In the genomic region with DNA sequence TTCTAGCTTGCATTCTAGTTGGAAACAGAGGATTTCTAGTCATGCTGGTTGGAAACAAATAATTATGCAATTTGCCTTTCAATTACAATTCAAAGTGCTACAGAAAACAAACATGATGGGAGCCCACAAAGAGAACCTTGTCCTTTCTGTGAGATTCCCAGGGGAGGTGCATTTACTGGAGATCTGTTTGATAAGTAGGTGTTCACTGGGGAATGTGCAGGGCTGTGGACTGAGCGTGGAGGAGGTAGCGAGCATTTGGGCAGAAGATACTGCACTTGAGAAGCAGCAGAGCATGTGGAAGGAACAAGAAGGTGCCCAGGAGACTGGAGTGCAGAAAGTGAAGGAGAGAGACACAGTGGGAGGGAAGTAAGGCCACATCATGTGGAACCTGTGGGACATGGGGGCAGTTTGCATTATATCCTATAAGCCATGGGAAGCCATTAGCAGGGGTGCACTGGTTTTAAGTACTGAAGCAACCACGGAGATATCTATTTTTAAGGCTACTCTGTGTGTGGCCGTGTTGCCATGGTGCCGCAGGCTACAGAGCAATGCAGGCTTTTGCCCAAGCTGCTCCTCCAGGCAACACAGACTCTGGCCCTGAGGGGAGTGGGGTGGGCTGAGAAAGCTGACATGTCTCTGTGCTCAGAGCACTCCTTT, we compare ENCODE assay signal across 1 cellular context.
TF ChIP-seq lines count a peak whose summit lies in the region.

No MANE protein-coding gene starts in this region.

TF ChIP-seq in HepG2, 621 proteins besides CTCF, POLR2A, EP300 and RAD21 (continued from another document and continues in another):
- TF ChIP-seq ZNF44 (CRISPR knock-in tag; IDR thresholded peaks at IDR 0.05) (peak; percentile 48; the same call in 1 of the 2 replicates), SMARCE1 (IDR thresholded peaks at IDR 0.05; ENCODE audit: borderline replicate concordance) (no peak), PLRG1 (conservative IDR thresholded peaks at IDR 0.05) (no peak), ZNF577 (CRISPR knock-in tag; IDR thresholded peaks at IDR 0.05; ENCODE audit: borderline replicate concordance, low read depth) (no peak), ADNP (CRISPR knock-in tag; IDR thresholded peaks at IDR 0.05) (no peak), ATAD3A (CRISPR knock-in tag; IDR thresholded peaks at IDR 0.05) (no peak), MXI1 (IDR thresholded peaks at IDR 0.05; ENCODE audit: borderline replicate concordance, low read depth, low read length) (no peak), ZNF777 (CRISPR knock-in tag; IDR thresholded peaks at IDR 0.05) (no peak), ATF1 (CRISPR knock-in tag; IDR thresholded peaks at IDR 0.05) (no peak), MYC (CRISPR knock-in tag; IDR thresholded peaks at IDR 0.05; ENCODE audit: borderline replicate concordance) (no peak; the same call in 1 of the 2 replicates), ZNF768 (CRISPR knock-in tag; IDR thresholded peaks at IDR 0.05) (0 out of 2 replicates have a peak, but pooled peaks have one; percentile 52), ZNF496 (CRISPR knock-in tag; IDR thresholded peaks at IDR 0.05; ENCODE audit: insufficient replicate concordance) (no peak), NFYB (CRISPR knock-in tag; IDR thresholded peaks at IDR 0.05) (no peak), ZNF782 (CRISPR knock-in tag; IDR thresholded peaks at IDR 0.05; ENCODE audit: borderline replicate concordance) (no peak; the same call in 1 of the 2 replicates), ZNF720 (CRISPR knock-in tag; IDR thresholded peaks at IDR 0.05) (no peak), ZC3H4 (CRISPR knock-in tag; IDR thresholded peaks at IDR 0.05; ENCODE audit: borderline replicate concordance) (no peak), CHCHD3 (CRISPR knock-in tag; IDR thresholded peaks at IDR 0.05) (no peak), ZNF441 (CRISPR knock-in tag; IDR thresholded peaks at IDR 0.05; ENCODE audit: borderline replicate concordance) (no peak), IRX3 (CRISPR knock-in tag; IDR thresholded peaks at IDR 0.05; ENCODE audit: borderline replicate concordance, low read depth) (no peak), TP53 (CRISPR knock-in tag; conservative IDR thresholded peaks at IDR 0.05) (no peak), SMAD3 (CRISPR knock-in tag; IDR thresholded peaks at IDR 0.05) (no peak), ZNF75D (CRISPR knock-in tag; IDR thresholded peaks at IDR 0.05; ENCODE audit: borderline replicate concordance) (no peak), EED (CRISPR knock-in tag; IDR thresholded peaks at IDR 0.05) (peak; percentile 83; the same call in 1 of the 2 replicates), ZNF781 (CRISPR knock-in tag; IDR thresholded peaks at IDR 0.05; ENCODE audit: borderline replicate concordance, not compliant biosample characterization) (no peak), NCOA1 (CRISPR knock-in tag; IDR thresholded peaks at IDR 0.05) (0 out of 2 replicates have a peak, but pooled peaks have one; percentile 65), ZBTB7A (CRISPR knock-in tag; IDR thresholded peaks at IDR 0.05) (no peak; the same call in 1 of the 2 replicates)
- TF ChIP-seq, protein P1, sequence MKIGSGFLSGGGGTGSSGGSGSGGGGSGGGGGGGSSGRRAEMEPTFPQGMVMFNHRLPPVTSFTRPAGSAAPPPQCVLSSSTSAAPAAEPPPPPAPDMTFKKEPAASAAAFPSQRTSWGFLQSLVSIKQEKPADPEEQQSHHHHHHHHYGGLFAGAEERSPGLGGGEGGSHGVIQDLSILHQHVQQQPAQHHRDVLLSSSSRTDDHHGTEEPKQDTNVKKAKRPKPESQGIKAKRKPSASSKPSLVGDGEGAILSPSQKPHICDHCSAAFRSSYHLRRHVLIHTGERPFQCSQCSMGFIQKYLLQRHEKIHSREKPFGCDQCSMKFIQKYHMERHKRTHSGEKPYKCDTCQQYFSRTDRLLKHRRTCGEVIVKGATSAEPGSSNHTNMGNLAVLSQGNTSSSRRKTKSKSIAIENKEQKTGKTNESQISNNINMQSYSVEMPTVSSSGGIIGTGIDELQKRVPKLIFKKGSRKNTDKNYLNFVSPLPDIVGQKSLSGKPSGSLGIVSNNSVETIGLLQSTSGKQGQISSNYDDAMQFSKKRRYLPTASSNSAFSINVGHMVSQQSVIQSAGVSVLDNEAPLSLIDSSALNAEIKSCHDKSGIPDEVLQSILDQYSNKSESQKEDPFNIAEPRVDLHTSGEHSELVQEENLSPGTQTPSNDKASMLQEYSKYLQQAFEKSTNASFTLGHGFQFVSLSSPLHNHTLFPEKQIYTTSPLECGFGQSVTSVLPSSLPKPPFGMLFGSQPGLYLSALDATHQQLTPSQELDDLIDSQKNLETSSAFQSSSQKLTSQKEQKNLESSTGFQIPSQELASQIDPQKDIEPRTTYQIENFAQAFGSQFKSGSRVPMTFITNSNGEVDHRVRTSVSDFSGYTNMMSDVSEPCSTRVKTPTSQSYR (CRISPR knock-in tag; IDR thresholded peaks at IDR 0.05; ENCODE audit: borderline replicate concordance): no peak
- TF ChIP-seq, protein P2, sequence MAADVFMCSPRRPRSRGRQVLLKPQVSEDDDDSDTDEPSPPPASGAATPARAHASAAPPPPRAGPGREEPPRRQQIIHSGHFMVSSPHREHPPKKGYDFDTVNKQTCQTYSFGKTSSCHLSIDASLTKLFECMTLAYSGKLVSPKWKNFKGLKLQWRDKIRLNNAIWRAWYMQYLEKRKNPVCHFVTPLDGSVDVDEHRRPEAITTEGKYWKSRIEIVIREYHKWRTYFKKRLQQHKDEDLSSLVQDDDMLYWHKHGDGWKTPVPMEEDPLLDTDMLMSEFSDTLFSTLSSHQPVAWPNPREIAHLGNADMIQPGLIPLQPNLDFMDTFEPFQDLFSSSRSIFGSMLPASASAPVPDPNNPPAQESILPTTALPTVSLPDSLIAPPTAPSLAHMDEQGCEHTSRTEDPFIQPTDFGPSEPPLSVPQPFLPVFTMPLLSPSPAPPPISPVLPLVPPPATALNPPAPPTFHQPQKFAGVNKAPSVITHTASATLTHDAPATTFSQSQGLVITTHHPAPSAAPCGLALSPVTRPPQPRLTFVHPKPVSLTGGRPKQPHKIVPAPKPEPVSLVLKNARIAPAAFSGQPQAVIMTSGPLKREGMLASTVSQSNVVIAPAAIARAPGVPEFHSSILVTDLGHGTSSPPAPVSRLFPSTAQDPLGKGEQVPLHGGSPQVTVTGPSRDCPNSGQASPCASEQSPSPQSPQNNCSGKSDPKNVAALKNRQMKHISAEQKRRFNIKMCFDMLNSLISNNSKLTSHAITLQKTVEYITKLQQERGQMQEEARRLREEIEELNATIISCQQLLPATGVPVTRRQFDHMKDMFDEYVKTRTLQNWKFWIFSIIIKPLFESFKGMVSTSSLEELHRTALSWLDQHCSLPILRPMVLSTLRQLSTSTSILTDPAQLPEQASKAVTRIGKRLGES (CRISPR knock-in tag; IDR thresholded peaks at IDR 0.05; ENCODE audit: borderline replicate concordance): no peak
- TF ChIP-seq, protein P3, sequence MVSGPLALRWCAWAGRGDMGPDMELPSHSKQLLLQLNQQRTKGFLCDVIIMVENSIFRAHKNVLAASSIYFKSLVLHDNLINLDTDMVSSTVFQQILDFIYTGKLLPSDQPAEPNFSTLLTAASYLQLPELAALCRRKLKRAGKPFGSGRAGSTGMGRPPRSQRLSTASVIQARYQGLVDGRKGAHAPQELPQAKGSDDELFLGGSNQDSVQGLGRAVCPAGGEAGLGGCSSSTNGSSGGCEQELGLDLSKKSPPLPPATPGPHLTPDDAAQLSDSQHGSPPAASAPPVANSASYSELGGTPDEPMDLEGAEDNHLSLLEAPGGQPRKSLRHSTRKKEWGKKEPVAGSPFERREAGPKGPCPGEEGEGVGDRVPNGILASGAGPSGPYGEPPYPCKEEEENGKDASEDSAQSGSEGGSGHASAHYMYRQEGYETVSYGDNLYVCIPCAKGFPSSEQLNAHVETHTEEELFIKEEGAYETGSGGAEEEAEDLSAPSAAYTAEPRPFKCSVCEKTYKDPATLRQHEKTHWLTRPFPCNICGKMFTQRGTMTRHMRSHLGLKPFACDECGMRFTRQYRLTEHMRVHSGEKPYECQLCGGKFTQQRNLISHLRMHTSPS (CRISPR knock-in tag; IDR thresholded peaks at IDR 0.05; ENCODE audit: low read depth): no peak
- TF ChIP-seq, protein P4, sequence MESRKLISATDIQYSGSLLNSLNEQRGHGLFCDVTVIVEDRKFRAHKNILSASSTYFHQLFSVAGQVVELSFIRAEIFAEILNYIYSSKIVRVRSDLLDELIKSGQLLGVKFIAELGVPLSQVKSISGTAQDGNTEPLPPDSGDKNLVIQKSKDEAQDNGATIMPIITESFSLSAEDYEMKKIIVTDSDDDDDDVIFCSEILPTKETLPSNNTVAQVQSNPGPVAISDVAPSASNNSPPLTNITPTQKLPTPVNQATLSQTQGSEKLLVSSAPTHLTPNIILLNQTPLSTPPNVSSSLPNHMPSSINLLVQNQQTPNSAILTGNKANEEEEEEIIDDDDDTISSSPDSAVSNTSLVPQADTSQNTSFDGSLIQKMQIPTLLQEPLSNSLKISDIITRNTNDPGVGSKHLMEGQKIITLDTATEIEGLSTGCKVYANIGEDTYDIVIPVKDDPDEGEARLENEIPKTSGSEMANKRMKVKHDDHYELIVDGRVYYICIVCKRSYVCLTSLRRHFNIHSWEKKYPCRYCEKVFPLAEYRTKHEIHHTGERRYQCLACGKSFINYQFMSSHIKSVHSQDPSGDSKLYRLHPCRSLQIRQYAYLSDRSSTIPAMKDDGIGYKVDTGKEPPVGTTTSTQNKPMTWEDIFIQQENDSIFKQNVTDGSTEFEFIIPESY (CRISPR knock-in tag; IDR thresholded peaks at IDR 0.05): 0 out of 2 replicates have a peak, but pooled peaks have one; percentile 17
- TF ChIP-seq, protein P5, sequence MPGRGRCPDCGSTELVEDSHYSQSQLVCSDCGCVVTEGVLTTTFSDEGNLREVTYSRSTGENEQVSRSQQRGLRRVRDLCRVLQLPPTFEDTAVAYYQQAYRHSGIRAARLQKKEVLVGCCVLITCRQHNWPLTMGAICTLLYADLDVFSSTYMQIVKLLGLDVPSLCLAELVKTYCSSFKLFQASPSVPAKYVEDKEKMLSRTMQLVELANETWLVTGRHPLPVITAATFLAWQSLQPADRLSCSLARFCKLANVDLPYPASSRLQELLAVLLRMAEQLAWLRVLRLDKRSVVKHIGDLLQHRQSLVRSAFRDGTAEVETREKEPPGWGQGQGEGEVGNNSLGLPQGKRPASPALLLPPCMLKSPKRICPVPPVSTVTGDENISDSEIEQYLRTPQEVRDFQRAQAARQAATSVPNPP (CRISPR knock-in tag; IDR thresholded peaks at IDR 0.05): no peak
- TF ChIP-seq, protein P6, sequence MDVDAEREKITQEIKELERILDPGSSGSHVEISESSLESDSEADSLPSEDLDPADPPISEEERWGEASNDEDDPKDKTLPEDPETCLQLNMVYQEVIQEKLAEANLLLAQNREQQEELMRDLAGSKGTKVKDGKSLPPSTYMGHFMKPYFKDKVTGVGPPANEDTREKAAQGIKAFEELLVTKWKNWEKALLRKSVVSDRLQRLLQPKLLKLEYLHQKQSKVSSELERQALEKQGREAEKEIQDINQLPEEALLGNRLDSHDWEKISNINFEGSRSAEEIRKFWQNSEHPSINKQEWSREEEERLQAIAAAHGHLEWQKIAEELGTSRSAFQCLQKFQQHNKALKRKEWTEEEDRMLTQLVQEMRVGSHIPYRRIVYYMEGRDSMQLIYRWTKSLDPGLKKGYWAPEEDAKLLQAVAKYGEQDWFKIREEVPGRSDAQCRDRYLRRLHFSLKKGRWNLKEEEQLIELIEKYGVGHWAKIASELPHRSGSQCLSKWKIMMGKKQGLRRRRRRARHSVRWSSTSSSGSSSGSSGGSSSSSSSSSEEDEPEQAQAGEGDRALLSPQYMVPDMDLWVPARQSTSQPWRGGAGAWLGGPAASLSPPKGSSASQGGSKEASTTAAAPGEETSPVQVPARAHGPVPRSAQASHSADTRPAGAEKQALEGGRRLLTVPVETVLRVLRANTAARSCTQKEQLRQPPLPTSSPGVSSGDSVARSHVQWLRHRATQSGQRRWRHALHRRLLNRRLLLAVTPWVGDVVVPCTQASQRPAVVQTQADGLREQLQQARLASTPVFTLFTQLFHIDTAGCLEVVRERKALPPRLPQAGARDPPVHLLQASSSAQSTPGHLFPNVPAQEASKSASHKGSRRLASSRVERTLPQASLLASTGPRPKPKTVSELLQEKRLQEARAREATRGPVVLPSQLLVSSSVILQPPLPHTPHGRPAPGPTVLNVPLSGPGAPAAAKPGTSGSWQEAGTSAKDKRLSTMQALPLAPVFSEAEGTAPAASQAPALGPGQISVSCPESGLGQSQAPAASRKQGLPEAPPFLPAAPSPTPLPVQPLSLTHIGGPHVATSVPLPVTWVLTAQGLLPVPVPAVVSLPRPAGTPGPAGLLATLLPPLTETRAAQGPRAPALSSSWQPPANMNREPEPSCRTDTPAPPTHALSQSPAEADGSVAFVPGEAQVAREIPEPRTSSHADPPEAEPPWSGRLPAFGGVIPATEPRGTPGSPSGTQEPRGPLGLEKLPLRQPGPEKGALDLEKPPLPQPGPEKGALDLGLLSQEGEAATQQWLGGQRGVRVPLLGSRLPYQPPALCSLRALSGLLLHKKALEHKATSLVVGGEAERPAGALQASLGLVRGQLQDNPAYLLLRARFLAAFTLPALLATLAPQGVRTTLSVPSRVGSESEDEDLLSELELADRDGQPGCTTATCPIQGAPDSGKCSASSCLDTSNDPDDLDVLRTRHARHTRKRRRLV (CRISPR knock-in tag; IDR thresholded peaks at IDR 0.05): no peak
- TF ChIP-seq, protein P7, sequence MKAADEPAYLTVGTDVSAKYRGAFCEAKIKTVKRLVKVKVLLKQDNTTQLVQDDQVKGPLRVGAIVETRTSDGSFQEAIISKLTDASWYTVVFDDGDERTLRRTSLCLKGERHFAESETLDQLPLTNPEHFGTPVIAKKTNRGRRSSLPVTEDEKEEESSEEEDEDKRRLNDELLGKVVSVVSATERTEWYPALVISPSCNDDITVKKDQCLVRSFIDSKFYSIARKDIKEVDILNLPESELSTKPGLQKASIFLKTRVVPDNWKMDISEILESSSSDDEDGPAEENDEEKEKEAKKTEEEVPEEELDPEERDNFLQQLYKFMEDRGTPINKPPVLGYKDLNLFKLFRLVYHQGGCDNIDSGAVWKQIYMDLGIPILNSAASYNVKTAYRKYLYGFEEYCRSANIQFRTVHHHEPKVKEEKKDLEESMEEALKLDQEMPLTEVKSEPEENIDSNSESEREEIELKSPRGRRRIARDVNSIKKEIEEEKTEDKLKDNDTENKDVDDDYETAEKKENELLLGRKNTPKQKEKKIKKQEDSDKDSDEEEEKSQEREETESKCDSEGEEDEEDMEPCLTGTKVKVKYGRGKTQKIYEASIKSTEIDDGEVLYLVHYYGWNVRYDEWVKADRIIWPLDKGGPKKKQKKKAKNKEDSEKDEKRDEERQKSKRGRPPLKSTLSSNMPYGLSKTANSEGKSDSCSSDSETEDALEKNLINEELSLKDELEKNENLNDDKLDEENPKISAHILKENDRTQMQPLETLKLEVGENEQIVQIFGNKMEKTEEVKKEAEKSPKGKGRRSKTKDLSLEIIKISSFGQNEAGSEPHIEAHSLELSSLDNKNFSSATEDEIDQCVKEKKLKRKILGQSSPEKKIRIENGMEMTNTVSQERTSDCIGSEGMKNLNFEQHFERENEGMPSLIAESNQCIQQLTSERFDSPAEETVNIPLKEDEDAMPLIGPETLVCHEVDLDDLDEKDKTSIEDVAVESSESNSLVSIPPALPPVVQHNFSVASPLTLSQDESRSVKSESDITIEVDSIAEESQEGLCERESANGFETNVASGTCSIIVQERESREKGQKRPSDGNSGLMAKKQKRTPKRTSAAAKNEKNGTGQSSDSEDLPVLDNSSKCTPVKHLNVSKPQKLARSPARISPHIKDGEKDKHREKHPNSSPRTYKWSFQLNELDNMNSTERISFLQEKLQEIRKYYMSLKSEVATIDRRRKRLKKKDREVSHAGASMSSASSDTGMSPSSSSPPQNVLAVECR (CRISPR knock-in tag; IDR thresholded peaks at IDR 0.05; ENCODE audit: borderline replicate concordance): peak; percentile 54; the same call in 1 of the 2 replicates
